12 cellular contexts compared by ENCODE assay signal in genomic region chr7:107560898-107561516, GRCh38. TPM values are rescaled to one million over a fixed set of nuclear protein-coding genes. Genes with fewer than 3 reads are reported as not detected.
DNase-seq lines count a peak whose midpoint lies in the region; ATAC-seq and TF ChIP-seq lines count a peak whose summit lies in the region.
"Had no signal": no experiment of that assay in that cellular context is flagged by ENCODE, and none has a peak within 500 bp of the region (broad histone marks: within the 10 kb centered on the region; RNA-seq: fewer than 3 reads in every experiment).

No MANE protein-coding gene starts in this region.

- TF ChIP-seq CTCF in esophagus muscularis mucosa (IDR thresholded peaks at IDR 0.05), result no peak

- no peak for TF ChIP-seq EP300 in esophagus muscularis mucosa (IDR thresholded peaks at IDR 0.05)

- no peaks in the 10 kb centered on the region for H3K27me3 Mint-ChIP-seq in activated CD8-positive, alpha-beta T cell treated with anti-CD3 and anti-CD28 coated beads, Interleukin-2, amount 10 ng/mL, durations not matched to agents 7 days and 5 days (ENCODE audit: low read depth)
- H3K27me3 Mint-ChIP-seq in memory B cell, result no peaks in the 10 kb centered on the region

- CTCF ChIA-PET in activated CD8-positive, alpha-beta T cell treated with anti-CD3 and anti-CD28 coated beads, Interleukin-2, amount 10 ng/mL, durations not matched to agents 7 days and 5 days (lab: Charles Lee), result interaction anchor here (0.6 to 1.0 kb wide), 2 partner anchors 11 to 15 kb away, joined by 3 read pairs; no protein-coding TSS in a partner anchor

- H3K4me3 Mint-ChIP-seq in activated CD8-positive, alpha-beta T cell treated with anti-CD3 and anti-CD28 coated beads, Interleukin-2, amount 10 ng/mL, durations not matched to agents 7 days and 5 days, result peak overlapping the region; percentile 39
- peak overlapping the region; percentile 50 for H3K4me3 Mint-ChIP-seq in memory B cell

- no peaks in the 10 kb centered on the region for H3K27me3 ChIP-seq in esophagus muscularis mucosa
- H3K27me3 ChIP-seq: upper lobe of left lung had no signal

- 73% methylated on average over 6 of the region's 6 CpGs for WGBS in esophagus muscularis mucosa

- intact Hi-C loops in esophagus muscularis mucosa (cut with DNase I), result loop anchor here (10.0 kb wide), 2 partner anchors 164 to 314 kb away; no protein-coding TSS in a partner anchor

- H3K36me3 Mint-ChIP-seq in activated CD8-positive, alpha-beta T cell treated with anti-CD3 and anti-CD28 coated beads, Interleukin-2, amount 10 ng/mL, durations not matched to agents 7 days and 5 days (ENCODE audit: low read depth), result peaks cover 11% of the 10 kb centered on the region
- H3K36me3 Mint-ChIP-seq in memory B cell, result peaks cover 7% of the 10 kb centered on the region

- peaks cover 0 to 19% (median 9%) of the 10 kb centered on the region in 4 donors for H3K36me3 ChIP-seq in esophagus muscularis mucosa

- no peaks in the 10 kb centered on the region for H3K9me3 ChIP-seq in esophagus muscularis mucosa
- H3K9me3 ChIP-seq: upper lobe of left lung had no signal

- H3K27ac Mint-ChIP-seq in activated CD8-positive, alpha-beta T cell treated with anti-CD3 and anti-CD28 coated beads, Interleukin-2, amount 10 ng/mL, durations not matched to agents 7 days and 5 days, result peak overlapping the region; percentile 80
- H3K27ac Mint-ChIP-seq in memory B cell, result peak overlapping the region; percentile 84

- TF ChIP-seq POLR2A in esophagus muscularis mucosa (IDR thresholded peaks at IDR 0.05; ENCODE audit: low read depth), result no peak

- peaks cover 55% of the 10 kb centered on the region for H3K4me1 Mint-ChIP-seq in activated CD8-positive, alpha-beta T cell treated with anti-CD3 and anti-CD28 coated beads, Interleukin-2, amount 10 ng/mL, durations not matched to agents 7 days and 5 days (ENCODE audit: low read depth)
- peaks cover 41% of the 10 kb centered on the region for H3K4me1 Mint-ChIP-seq in memory B cell

- POLR2A ChIA-PET in activated CD8-positive, alpha-beta T cell treated with anti-CD3 and anti-CD28 coated beads, Interleukin-2, amount 10 ng/mL, durations not matched to agents 7 days and 5 days (lab: Charles Lee), result no interaction called here

- peaks cover 30 to 53% (median 44%) of the 10 kb centered on the region in 4 donors for H3K4me1 ChIP-seq in esophagus muscularis mucosa

- no peak overlapping the region for H3K4me3 ChIP-seq in esophagus muscularis mucosa
- H3K4me3 ChIP-seq: upper lobe of left lung had no signal

- no peaks in the 10 kb centered on the region for H3K9me3 Mint-ChIP-seq in activated CD8-positive, alpha-beta T cell treated with anti-CD3 and anti-CD28 coated beads, Interleukin-2, amount 10 ng/mL, durations not matched to agents 7 days and 5 days (ENCODE audit: insufficient read depth)
- no peaks in the 10 kb centered on the region for H3K9me3 Mint-ChIP-seq in memory B cell

- DNase-seq in CD1c-positive myeloid dendritic cell (ENCODE audit: extremely low spot score) (peak; percentile 30), HT1080 (ENCODE audit: low read depth) (peak; percentile 17), memory B cell (ENCODE audit: low spot score in 2 of 2) (peak in 1 of 2 donors; percentile 21), NCI-H345 (lab: John Stamatoyannopoulos, UW) (no peak), esophagus muscularis mucosa (ENCODE audit: extremely low spot score) (no peak)
- peak; percentile 64 for DNase-seq in activated CD8-positive, alpha-beta T cell treated with anti-CD3 and anti-CD28 coated beads, Interleukin-2, amount 10 ng/mL, durations not matched to agents 7 days and 5 days
- DNase-seq: DMS53; NCI-H446 treated with DMSO at 0.1 percent for 48 hours; stimulated activated CD4-positive, alpha-beta T cell treated with anti-CD3 and anti-CD28 coated beads, Interleukin-1b, Interleukin-23, amount 100 ng/mL, for 48 hours; upper lobe of left lung had no signal

- peak; percentile 26 for ATAC-seq in activated CD8-positive, alpha-beta T cell treated with anti-CD3 and anti-CD28 coated beads, Interleukin-2, amount 10 ng/mL, durations not matched to agents 7 days and 5 days
- ATAC-seq in memory B cell (ENCODE audit: low read depth) (peak; percentile 73), HG02870 (IDR thresholded peaks at IDR 0.05; ENCODE audit: unreplicated experiment) (no peak), GM21526 (IDR thresholded peaks at IDR 0.05; ENCODE audit: low FRiP score, unreplicated experiment) (no peak)

- H3K27ac ChIP-seq in esophagus muscularis mucosa (replicated peaks in 1 of 4), result no peak overlapping the region

RNA-seq across cellular contexts. Expression of gene COG5, which starts 2.7 kb away (rescaled TPM):
- 18.2 and 28.2 TPM in 2 replicates for total RNA-seq in HT1080 (2014; rRNA removed; shearing (Covaris generic))
- 19.7 and 24.0 TPM in 2 replicates for polyA plus RNA-seq in HT1080 (2015; cell fraction: cytosol; rRNA removed)
- polyA plus RNA-seq in HT1080 (2015; cell fraction: nucleus; rRNA removed), result 43.4 and 50.4 TPM in 2 replicates
- total RNA-seq in activated CD8-positive, alpha-beta T cell treated with anti-CD3 and anti-CD28 coated beads, Interleukin-2, amount 10 ng/mL, durations not matched to agents 7 days and 5 days, result 10 to 100 TPM; 31.3 to 31.8 TPM
- total RNA-seq in esophagus muscularis mucosa, result 10 to 100 TPM; 20.3 to 33.4 (median 24.9) TPM

RNA-seq across cellular contexts. Expression of gene DUS4L, which starts 2.8 kb away (rescaled TPM):
- total RNA-seq in HT1080 (2014; rRNA removed; shearing (Covaris generic)), result 12.2 and 13.5 TPM in 2 replicates
- 19.8 and 22.9 TPM in 2 replicates for polyA plus RNA-seq in HT1080 (2015; cell fraction: cytosol; rRNA removed)
- polyA plus RNA-seq in HT1080 (2015; cell fraction: nucleus; rRNA removed), result 19.4 and 27.3 TPM in 2 replicates
- 10 to 100 TPM; 10.3 to 11.1 TPM for total RNA-seq in activated CD8-positive, alpha-beta T cell treated with anti-CD3 and anti-CD28 coated beads, Interleukin-2, amount 10 ng/mL, durations not matched to agents 7 days and 5 days
- total RNA-seq in esophagus muscularis mucosa, result 1 to 10 TPM; 3.6 to 7.5 (median 6.6) TPM

RNA-seq across cellular contexts. Expression of gene BCAP29, which starts 19.0 kb away (rescaled TPM):
- total RNA-seq in HT1080 (2014; rRNA removed; shearing (Covaris generic)), result 68.0 and 70.1 TPM in 2 replicates
- 97.3 and 148 TPM in 2 replicates for polyA plus RNA-seq in HT1080 (2015; cell fraction: cytosol; rRNA removed)
- 66.8 and 87.5 TPM in 2 replicates for polyA plus RNA-seq in HT1080 (2015; cell fraction: nucleus; rRNA removed)
- 10 to 100 TPM; 32.1 to 32.7 TPM for total RNA-seq in activated CD8-positive, alpha-beta T cell treated with anti-CD3 and anti-CD28 coated beads, Interleukin-2, amount 10 ng/mL, durations not matched to agents 7 days and 5 days
- total RNA-seq in esophagus muscularis mucosa, result 100 to 1,000 TPM in 2 of 4 donors, 10 to 100 TPM in 2; 89.8 to 116 (median 107) TPM

Comparison
In these comparisons a context has a peak if more than half of its experiments do, and no peak if none do; other contexts are left out.
1. DNase-seq: peak in CD1c-positive myeloid dendritic cell (single experiment), HT1080 (single experiment) and activated CD8-positive, alpha-beta T cell treated with anti-CD3 and anti-CD28 coated beads, Interleukin-2, amount 10 ng/mL, durations not matched to agents 7 days and 5 days (single experiment); none in NCI-H345 (single experiment) and esophagus muscularis mucosa (single experiment).
2. ATAC-seq: peak in activated CD8-positive, alpha-beta T cell treated with anti-CD3 and anti-CD28 coated beads, Interleukin-2, amount 10 ng/mL, durations not matched to agents 7 days and 5 days (single experiment) and memory B cell (single experiment); none in HG02870 (single experiment) and GM21526 (single experiment).